Comparison of ENCODE assay signal across 26 cellular contexts in genomic region chr18:8381801-8382459, GRCh38.
A peak's percentile ranks its signal among the peaks of the same experiment; 100 is the strongest.
DNase-seq lines count a peak whose midpoint lies in the region; TF ChIP-seq lines count a peak whose summit lies in the region.
"Had no signal": no experiment of that assay in that cellular context is flagged by ENCODE, and none has a peak within 500 bp of the region (broad histone marks: within the 10 kb centered on the region; RNA-seq: fewer than 3 reads in every experiment).

No MANE protein-coding gene starts in this region.

- no peaks in the 10 kb centered on the region for H4K20me1 ChIP-seq in OCI-LY7 (ENCODE audit: insufficient read depth, low read length)
- H4K20me1 ChIP-seq: BLaER1 had no signal

- no peaks in the 10 kb centered on the region for H3K27me3 ChIP-seq in brain microvascular endothelial cell (replicated peaks)
- H3K27me3 ChIP-seq: BLaER1, stomach had no signal

- BruUV-seq in OCI-LY7 (replicated peaks; lab: Mats Ljungman, UMichigan): no TSS peak

- no peak overlapping the region for H3K4me3 ChIP-seq in AG10803 (ENCODE audit: low read length)
- H3K4me3 ChIP-seq in brain microvascular endothelial cell (ENCODE audit: low read depth, low read length): no peak overlapping the region
- H3K4me3 ChIP-seq in OCI-LY7 (ENCODE audit: low read depth, low read length, poor library complexity, severe bottlenecking): no peak overlapping the region
- H3K4me3 ChIP-seq: BLaER1, mucosa of descending colon, PC-9, prostate gland, stomach had no signal

- in situ Hi-C loops in brain microvascular endothelial cell (cut with HindIII; ENCODE audit: low pct_ligation_motif_present, low sequenced_read_pairs): no loop called here

- no peaks in the 10 kb centered on the region for H3K79me2 ChIP-seq in OCI-LY7 (ENCODE audit: insufficient read depth, low read depth, low read length)

- H3K27ac ChIP-seq in brain microvascular endothelial cell (no peak overlapping the region), OCI-LY7 (ENCODE audit: low read depth, low read length, poor library complexity, severe bottlenecking) (no peak overlapping the region)
- H3K27ac ChIP-seq: BLaER1, epithelial cell of prostate, PC-9, prostate gland, stomach had no signal

- DNase-seq in AG10803 (ENCODE audit: low read depth) (peak; percentile 8), brain microvascular endothelial cell (peak; percentile 25), inferior parietal cortex (ENCODE audit: extremely low spot score) (peak; percentile 68), putamen (ENCODE audit: low spot score) (peak; percentile 61), KG1 (lab: John Stamatoyannopoulos, UW) (no peak), OCI-LY7 (ENCODE audit: low spot score) (no peak), T-helper 2 cell (no peak)
- no peak for DNase-seq in activated effector memory CD4-positive, alpha-beta T cell treated with anti-CD3 and anti-CD28 coated beads, Interleukin-2, amount 50 U/mL, for 16 hours
- DNase-seq: activated CD4-positive, CD25-positive, alpha-beta regulatory T cell; activated CD8-positive, alpha-beta T cell treated with anti-CD3 and anti-CD28 coated beads for 36 hours; activated effector memory CD4-positive, alpha-beta T cell treated with Interleukin-2 at 50 U/mL for 16 hours; activated T-cell treated with anti-CD3 and anti-CD28 coated beads for 4 hours; foreskin melanocyte; GF-D8; mucosa of descending colon; NCI-H1092 treated with DMSO at 0.1 percent for 48 hours; NCI-H2029 treated with DMSO at 0.1 percent for 48 hours; NCI-H510A; PC-9; SHP77 treated with DMSO at 0.1 percent for 48 hours; stimulated activated CD8-positive, alpha-beta memory T cell treated with anti-CD3 and anti-CD28 coated beads, Interleukin-4, amount 100 ng/mL, for 48 hours; stomach; SW 1271 had no signal

- POLR2A ChIA-PET in OCI-LY7 (lab: Charles Lee): interaction anchor here (0.5 to 0.7 kb wide), 2 partner anchors 13 to 1041 kb away, joined by 3 read pairs; no protein-coding TSS in a partner anchor

- no peaks in the 10 kb centered on the region for H3K36me3 ChIP-seq in brain microvascular endothelial cell (replicated peaks)
- H3K36me3 ChIP-seq in OCI-LY7 (ENCODE audit: insufficient read depth, low read length): no peaks in the 10 kb centered on the region
- H3K36me3 ChIP-seq: BLaER1 had no signal

- H3K9me3 ChIP-seq in OCI-LY7 (ENCODE audit: low read length): no peaks in the 10 kb centered on the region
- H3K9me3 ChIP-seq: BLaER1, mucosa of descending colon, prostate gland, stomach had no signal

- CTCF ChIA-PET in OCI-LY7 (lab: Charles Lee; ENCODE audit: unreplicated experiment): no interaction called here

- no peaks in the 10 kb centered on the region for H3K9me2 ChIP-seq in OCI-LY7 (ENCODE audit: insufficient read depth, low read length)

- no peaks in the 10 kb centered on the region for H3K4me1 ChIP-seq in OCI-LY7 (ENCODE audit: insufficient read depth, low read length, poor library complexity, severe bottlenecking)
- H3K4me1 ChIP-seq: BLaER1, prostate gland, stomach had no signal

- no peak overlapping the region for H2AFZ ChIP-seq in OCI-LY7 (ENCODE audit: low read length)
- H2AFZ ChIP-seq: PC-9 had no signal

- intact Hi-C loops in OCI-LY7 (cut with micrococcal nuclease; ENCODE audit: unreplicated experiment): no loop called here

- no peak overlapping the region for H3K4me2 ChIP-seq in OCI-LY7 (ENCODE audit: low read length)
- H3K4me2 ChIP-seq: BLaER1, PC-9 had no signal

- TF ChIP-seq CTCF in AG10803 (conservative IDR thresholded peaks at IDR 0.05; ENCODE audit: low read length) (no peak), brain microvascular endothelial cell (IDR thresholded peaks at IDR 0.05; ENCODE audit: low read depth, low read length, missing control alignments) (no peak), OCI-LY7 (conservative IDR thresholded peaks at IDR 0.05; ENCODE audit: low read length) (no peak)

Comparison
In these comparisons a context has a peak if more than half of its experiments do, and no peak if none do; other contexts are left out.
1. DNase-seq: peak in AG10803 (single experiment), brain microvascular endothelial cell (single experiment), inferior parietal cortex (single experiment) and putamen (single experiment); none in KG1 (single experiment), OCI-LY7 (single experiment), T-helper 2 cell (0 of 5) and activated effector memory CD4-positive, alpha-beta T cell treated with anti-CD3 and anti-CD28 coated beads, Interleukin-2, amount 50 U/mL, for 16 hours (single experiment).